ENCODE assay signal across 11 cellular contexts in the genomic region with DNA sequence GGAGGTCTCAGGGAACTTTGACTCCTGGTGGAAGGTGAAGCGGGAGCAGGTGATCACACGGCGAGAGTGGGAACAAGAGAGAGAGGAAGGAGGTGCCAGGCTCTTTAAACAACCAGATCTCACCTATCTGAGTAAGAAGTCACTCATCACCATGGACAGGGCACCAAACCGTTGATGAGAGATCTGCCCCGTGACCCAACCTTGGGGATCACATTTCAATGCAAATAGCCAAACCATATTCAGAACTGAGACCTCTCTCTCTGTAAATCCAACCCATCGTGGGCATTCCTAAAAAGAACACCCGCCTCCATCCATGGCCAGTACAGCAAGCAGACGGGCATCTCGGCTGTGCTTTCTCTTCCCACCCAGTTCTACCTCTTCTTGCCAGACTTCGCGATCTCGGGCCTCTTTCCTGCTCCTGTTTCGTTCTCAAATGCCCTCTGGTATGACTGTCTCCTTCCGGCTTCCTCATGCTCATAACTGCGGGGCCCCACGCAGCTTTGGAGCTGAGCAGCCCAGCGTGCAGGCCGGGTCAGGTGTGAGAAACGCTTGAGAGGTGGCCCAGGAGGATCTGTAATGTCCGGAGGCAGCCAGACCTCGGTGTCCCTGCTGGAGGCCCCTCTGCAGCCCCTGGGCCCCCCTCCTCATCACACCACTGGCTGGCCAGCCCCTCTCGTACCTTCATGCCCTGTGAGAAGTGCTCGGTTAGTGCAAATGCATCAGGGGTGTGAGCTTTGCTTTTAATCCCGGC.
DNase-seq lines count a peak whose midpoint lies in the region; ATAC-seq and TF ChIP-seq lines count a peak whose summit lies in the region.
"Had no signal": no experiment of that assay in that cellular context is flagged by ENCODE, and none has a peak within 500 bp of the region (broad histone marks: within the 10 kb centered on the region; RNA-seq: fewer than 3 reads in every experiment).

No MANE protein-coding gene starts in this region.

- TF ChIP-seq CTCF in mammary epithelial cell (conservative IDR thresholded peaks at IDR 0.05 in 1 of 2, IDR thresholded peaks at IDR 0.05 in 1 of 2; ENCODE audit: extremely low read depth in 1 of 2, insufficient read depth in 1 of 2, low read depth in 1 of 2, low read length in 2 of 2): no peak
- no peak for TF ChIP-seq CTCF in HFFc6 (IDR thresholded peaks at IDR 0.05)

- no peak overlapping the region for H3K27ac ChIP-seq in mammary epithelial cell (ENCODE audit: insufficient read depth, low read depth, low read length)
- H3K27ac ChIP-seq: left lung had no signal

- H3K9ac ChIP-seq in mammary epithelial cell (ENCODE audit: insufficient read depth, low read length): no peak overlapping the region

- peak overlapping the region; percentile 55 for H3K4me3 Mint-ChIP-seq in natural killer cell treated with Interleukin-12 subunit alpha and Interleukin-12 subunit beta and Interleukin-15 and Interleukin-18, amount 100 ng/mL, for 72 hours
- no peak overlapping the region for H3K4me3 Mint-ChIP-seq in HFFc6

- no peaks in the 10 kb centered on the region for H3K27me3 ChIP-seq in mammary epithelial cell (ENCODE audit: insufficient read depth, low read length)
- H3K27me3 ChIP-seq: left lung had no signal

- peak overlapping the region; percentile 37 for H3K4me2 ChIP-seq in mammary epithelial cell (ENCODE audit: insufficient read depth, low read depth, low read length)

- peak overlapping the region; percentile 50 to 70 for H3K27ac Mint-ChIP-seq in natural killer cell treated with Interleukin-12 subunit alpha and Interleukin-12 subunit beta and Interleukin-15 and Interleukin-18, amount 100 ng/mL, for 72 hours
- no peak overlapping the region for H3K27ac Mint-ChIP-seq in HFFc6

- no peaks in the 10 kb centered on the region for H3K9me3 ChIP-seq in mammary epithelial cell (replicated peaks; ENCODE audit: insufficient read depth, low read length)
- H3K9me3 ChIP-seq: left lung had no signal

- intact Hi-C loops in mammary epithelial cell (cut with micrococcal nuclease): no loop called here

- H3K9me3 Mint-ChIP-seq in natural killer cell treated with Interleukin-12 subunit alpha and Interleukin-12 subunit beta and Interleukin-15 and Interleukin-18, amount 100 ng/mL, for 72 hours: no peaks in the 10 kb centered on the region
- peaks cover 11% of the 10 kb centered on the region; the same call in 1 of the 2 replicates for H3K9me3 Mint-ChIP-seq in HFFc6

- in situ Hi-C loops in mammary epithelial cell (cut with MboI; ENCODE audit: low sequenced_read_pairs in 2 of 2): no loop called here

- CTCF ChIA-PET in mammary epithelial cell (lab: Charles Lee; ENCODE audit: low non-redundant PET): no interaction called here

- H4K20me1 ChIP-seq in mammary epithelial cell (ENCODE audit: insufficient read depth, low read length): no peaks in the 10 kb centered on the region

- no peaks in the 10 kb centered on the region for H3K36me3 ChIP-seq in mammary epithelial cell (ENCODE audit: insufficient read depth, low read length)
- H3K36me3 ChIP-seq: left lung had no signal

- 38% methylated on average over 24 of the region's 24 CpGs for WGBS in mammary epithelial cell (ENCODE audit: low coverage, missing lambda C conversion rate)

- peak overlapping the region; percentile 22 for H2AFZ ChIP-seq in mammary epithelial cell (ENCODE audit: low read depth, low read length)

- H3K4me1 ChIP-seq in mammary epithelial cell (ENCODE audit: insufficient read depth, low read length): no peaks in the 10 kb centered on the region

- peaks cover 32 to 53% of the 10 kb centered on the region in 2 donors for H3K4me1 Mint-ChIP-seq in natural killer cell treated with Interleukin-12 subunit alpha and Interleukin-12 subunit beta and Interleukin-15 and Interleukin-18, amount 100 ng/mL, for 72 hours (ENCODE audit: low read depth in 2 of 2)
- 0 out of 2 replicates have a peak, but pooled peaks cover 5% of the 10 kb centered on the region for H3K4me1 Mint-ChIP-seq in HFFc6 (ENCODE audit: low read depth)

- peaks cover 17% of the 10 kb centered on the region for H3K36me3 Mint-ChIP-seq in natural killer cell treated with Interleukin-12 subunit alpha and Interleukin-12 subunit beta and Interleukin-15 and Interleukin-18, amount 100 ng/mL, for 72 hours
- no peaks in the 10 kb centered on the region for H3K36me3 Mint-ChIP-seq in HFFc6 (ENCODE audit: low read depth)

- no peak for ATAC-seq in natural killer cell treated with Interleukin-12 subunit alpha and Interleukin-12 subunit beta and Interleukin-15 and Interleukin-18, amount 100 ng/mL, for 72 hours
- ATAC-seq in HG02798 (IDR thresholded peaks at IDR 0.05; ENCODE audit: poor library complexity, unreplicated experiment): no peak
- ATAC-seq: left lung, Panc1 had no signal

- BruUV-seq in mammary epithelial cell (replicated peaks; lab: Mats Ljungman, UMichigan): no TSS peak

- DNase-seq in NCI-H510A treated with DMSO at 0.1 percent for 48 hours (lab: John Stamatoyannopoulos, UW): peak; percentile 21
- no peak for DNase-seq in NCI-H510A (lab: John Stamatoyannopoulos, UW)
- DNase-seq in HT1080 (ENCODE audit: low read depth): peak; percentile 9
- peak; percentile 59 for DNase-seq in mammary epithelial cell
- DNase-seq in natural killer cell treated with Interleukin-12 subunit alpha and Interleukin-12 subunit beta and Interleukin-15 and Interleukin-18, amount 100 ng/mL, for 72 hours (ENCODE audit: low spot score): no peak
- no peak for DNase-seq in HFFc6
- no peak for DNase-seq in NCI-H1105 treated with DMSO at 0.1 percent for 48 hours (lab: John Stamatoyannopoulos, UW)
- DNase-seq: left lung, trophoblast cell had no signal

- no peak overlapping the region for H3K4me3 ChIP-seq in mammary epithelial cell (replicated peaks in 1 of 3; ENCODE audit: insufficient read depth in 1 of 3, low read depth in 2 of 3, low read length in 3 of 3)
- H3K4me3 ChIP-seq: left lung had no signal

- dilution Hi-C loops in mammary epithelial cell (cut with HindIII; ENCODE audit: low sequenced_read_pairs): no loop called here

- H3K27me3 Mint-ChIP-seq in natural killer cell treated with Interleukin-12 subunit alpha and Interleukin-12 subunit beta and Interleukin-15 and Interleukin-18, amount 100 ng/mL, for 72 hours: peaks cover 8 to 15% of the 10 kb centered on the region in 2 donors
- peaks cover 46% of the 10 kb centered on the region for H3K27me3 Mint-ChIP-seq in HFFc6 (ENCODE audit: insufficient read depth)

- no peaks in the 10 kb centered on the region for H3K79me2 ChIP-seq in mammary epithelial cell (ENCODE audit: insufficient read depth, low read length)

Comparison
In these comparisons a context has a peak if more than half of its experiments do, and no peak if none do; other contexts are left out.
1. DNase-seq: peak in NCI-H510A treated with DMSO at 0.1 percent for 48 hours (single experiment), HT1080 (single experiment) and mammary epithelial cell (single experiment); none in NCI-H510A (single experiment), natural killer cell treated with Interleukin-12 subunit alpha and Interleukin-12 subunit beta and Interleukin-15 and Interleukin-18, amount 100 ng/mL, for 72 hours (single experiment), HFFc6 (single experiment) and NCI-H1105 treated with DMSO at 0.1 percent for 48 hours (single experiment).